1 cellular context compared by ENCODE assay signal in the genomic region with DNA sequence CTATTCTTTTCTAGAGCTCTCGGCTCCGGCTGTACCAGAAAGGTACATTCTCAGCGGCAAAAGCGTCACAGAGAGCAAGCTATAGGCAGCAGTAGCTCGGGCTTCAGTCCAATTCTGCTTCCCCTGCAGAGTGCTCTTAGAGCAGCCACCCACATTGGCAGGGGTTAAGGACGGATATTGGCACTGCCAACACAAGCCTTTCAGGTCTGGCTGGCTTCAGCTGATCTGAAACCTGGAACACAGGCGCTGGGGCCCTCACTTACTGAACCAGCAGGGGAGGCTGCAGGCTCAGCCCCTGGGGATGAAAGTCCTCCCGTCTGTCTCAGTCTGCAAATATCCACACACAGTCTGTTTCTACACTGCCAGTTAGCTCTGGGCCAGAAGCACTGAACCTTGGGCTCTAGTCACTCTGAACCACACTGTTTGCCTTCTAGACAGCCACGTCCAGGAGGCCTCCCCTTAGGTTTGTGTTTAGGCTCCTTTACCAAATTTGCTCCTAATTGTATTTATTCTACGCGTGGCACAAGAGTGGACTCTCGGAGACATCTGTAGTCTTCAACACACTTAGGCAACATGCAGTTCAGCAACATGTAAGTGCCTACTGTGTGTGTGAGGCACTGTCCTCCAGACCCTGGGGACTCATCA.
A peak's percentile ranks its signal among the peaks of the same experiment; 100 is the strongest.
TF ChIP-seq lines count a peak whose summit lies in the region.

No MANE protein-coding gene starts in this region.

TF ChIP-seq in HepG2, 621 proteins besides CTCF, POLR2A, EP300 and RAD21 (continued from another document and continues in another):
- TF ChIP-seq, protein P1, sequence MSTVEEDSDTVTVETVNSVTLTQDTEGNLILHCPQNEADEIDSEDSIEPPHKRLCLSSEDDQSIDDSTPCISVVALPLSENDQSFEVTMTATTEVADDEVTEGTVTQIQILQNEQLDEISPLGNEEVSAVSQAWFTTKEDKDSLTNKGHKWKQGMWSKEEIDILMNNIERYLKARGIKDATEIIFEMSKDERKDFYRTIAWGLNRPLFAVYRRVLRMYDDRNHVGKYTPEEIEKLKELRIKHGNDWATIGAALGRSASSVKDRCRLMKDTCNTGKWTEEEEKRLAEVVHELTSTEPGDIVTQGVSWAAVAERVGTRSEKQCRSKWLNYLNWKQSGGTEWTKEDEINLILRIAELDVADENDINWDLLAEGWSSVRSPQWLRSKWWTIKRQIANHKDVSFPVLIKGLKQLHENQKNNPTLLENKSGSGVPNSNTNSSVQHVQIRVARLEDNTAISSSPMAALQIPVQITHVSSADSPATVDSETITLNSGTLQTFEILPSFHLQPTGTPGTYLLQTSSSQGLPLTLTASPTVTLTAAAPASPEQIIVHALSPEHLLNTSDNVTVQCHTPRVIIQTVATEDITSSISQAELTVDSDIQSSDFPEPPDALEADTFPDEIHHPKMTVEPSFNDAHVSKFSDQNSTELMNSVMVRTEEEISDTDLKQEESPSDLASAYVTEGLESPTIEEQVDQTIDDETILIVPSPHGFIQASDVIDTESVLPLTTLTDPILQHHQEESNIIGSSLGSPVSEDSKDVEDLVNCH (CRISPR knock-in tag; IDR thresholded peaks at IDR 0.05) = no peak
- TF ChIP-seq, protein P2, sequence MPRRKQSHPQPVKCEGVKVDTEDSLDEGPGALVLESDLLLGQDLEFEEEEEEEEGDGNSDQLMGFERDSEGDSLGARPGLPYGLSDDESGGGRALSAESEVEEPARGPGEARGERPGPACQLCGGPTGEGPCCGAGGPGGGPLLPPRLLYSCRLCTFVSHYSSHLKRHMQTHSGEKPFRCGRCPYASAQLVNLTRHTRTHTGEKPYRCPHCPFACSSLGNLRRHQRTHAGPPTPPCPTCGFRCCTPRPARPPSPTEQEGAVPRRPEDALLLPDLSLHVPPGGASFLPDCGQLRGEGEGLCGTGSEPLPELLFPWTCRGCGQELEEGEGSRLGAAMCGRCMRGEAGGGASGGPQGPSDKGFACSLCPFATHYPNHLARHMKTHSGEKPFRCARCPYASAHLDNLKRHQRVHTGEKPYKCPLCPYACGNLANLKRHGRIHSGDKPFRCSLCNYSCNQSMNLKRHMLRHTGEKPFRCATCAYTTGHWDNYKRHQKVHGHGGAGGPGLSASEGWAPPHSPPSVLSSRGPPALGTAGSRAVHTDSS (CRISPR knock-in tag; conservative IDR thresholded peaks at IDR 0.05) = no peak
- TF ChIP-seq, protein P3, sequence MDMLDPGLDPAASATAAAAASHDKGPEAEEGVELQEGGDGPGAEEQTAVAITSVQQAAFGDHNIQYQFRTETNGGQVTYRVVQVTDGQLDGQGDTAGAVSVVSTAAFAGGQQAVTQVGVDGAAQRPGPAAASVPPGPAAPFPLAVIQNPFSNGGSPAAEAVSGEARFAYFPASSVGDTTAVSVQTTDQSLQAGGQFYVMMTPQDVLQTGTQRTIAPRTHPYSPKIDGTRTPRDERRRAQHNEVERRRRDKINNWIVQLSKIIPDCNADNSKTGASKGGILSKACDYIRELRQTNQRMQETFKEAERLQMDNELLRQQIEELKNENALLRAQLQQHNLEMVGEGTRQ (IDR thresholded peaks at IDR 0.05; ENCODE audit: low read depth, low read length) = no peak
- TF ChIP-seq, protein P3 (CRISPR knock-in tag; IDR thresholded peaks at IDR 0.05; ENCODE audit: borderline replicate concordance) = no peak
- TF ChIP-seq, protein P4, sequence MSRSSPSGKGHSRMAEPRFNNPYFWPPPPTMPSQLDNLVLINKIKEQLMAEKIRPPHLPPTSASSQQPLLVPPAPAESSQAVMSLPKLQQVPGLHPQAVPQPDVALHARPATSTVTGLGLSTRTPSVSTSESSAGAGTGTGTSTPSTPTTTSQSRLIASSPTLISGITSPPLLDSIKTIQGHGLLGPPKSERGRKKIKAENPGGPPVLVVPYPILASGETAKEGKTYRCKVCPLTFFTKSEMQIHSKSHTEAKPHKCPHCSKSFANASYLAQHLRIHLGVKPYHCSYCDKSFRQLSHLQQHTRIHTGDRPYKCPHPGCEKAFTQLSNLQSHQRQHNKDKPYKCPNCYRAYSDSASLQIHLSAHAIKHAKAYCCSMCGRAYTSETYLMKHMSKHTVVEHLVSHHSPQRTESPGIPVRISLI (CRISPR knock-in tag; IDR thresholded peaks at IDR 0.05; ENCODE audit: borderline replicate concordance) = peak; percentile 41; the same call in 1 of the 2 replicates
- TF ChIP-seq HOXA7 (CRISPR knock-in tag; IDR thresholded peaks at IDR 0.05) (no peak), MTA3 (CRISPR knock-in tag; IDR thresholded peaks at IDR 0.05) (no peak), ARNT (IDR thresholded peaks at IDR 0.05) (no peak), FOSL2 (CRISPR knock-in tag; IDR thresholded peaks at IDR 0.05) (peak; percentile 62; the same call in 1 of the 2 replicates), FOXO1 (CRISPR knock-in tag; IDR thresholded peaks at IDR 0.05) (peak; percentile 69), SMAD1 (CRISPR knock-in tag; IDR thresholded peaks at IDR 0.05; ENCODE audit: borderline replicate concordance, low read depth) (no peak), SRF (IDR thresholded peaks at IDR 0.05; ENCODE audit: low read depth, low read length) (no peak), ZSCAN31 (CRISPR knock-in tag; IDR thresholded peaks at IDR 0.05; ENCODE audit: low read depth) (peak; percentile 61; the same call in 1 of the 2 replicates), CCDC6 (CRISPR knock-in tag; IDR thresholded peaks at IDR 0.05) (peak; percentile 37; the same call in 1 of the 2 replicates), ZFP36 (IDR thresholded peaks at IDR 0.05; ENCODE audit: borderline replicate concordance, low read depth, low read length, partially characterized antibody) (no peak), ZSCAN12 (CRISPR knock-in tag; IDR thresholded peaks at IDR 0.05) (no peak), ZNF780A (CRISPR knock-in tag; IDR thresholded peaks at IDR 0.05) (no peak), BRCA1 (CRISPR knock-in tag; IDR thresholded peaks at IDR 0.05) (peak; percentile 29; the same call in 1 of the 2 replicates), FOXJ3 (CRISPR knock-in tag; IDR thresholded peaks at IDR 0.05; ENCODE audit: borderline replicate concordance) (peak; percentile 37; the same call in 1 of the 2 replicates), ZNF225 (CRISPR knock-in tag; IDR thresholded peaks at IDR 0.05) (no peak), ZFP37 (CRISPR knock-in tag; IDR thresholded peaks at IDR 0.05; ENCODE audit: borderline replicate concordance) (no peak), EZH2 (conservative IDR thresholded peaks at IDR 0.05; ENCODE audit: low read depth, low read length) (no peak), POGZ (CRISPR knock-in tag; IDR thresholded peaks at IDR 0.05) (peak; percentile 28; the same call in 1 of the 2 replicates), ZEB1 (IDR thresholded peaks at IDR 0.05; ENCODE audit: insufficient replicate concordance, low read depth) (no peak), ZNF616 (CRISPR knock-in tag; IDR thresholded peaks at IDR 0.05; ENCODE audit: low read depth) (no peak)
- TF ChIP-seq, protein P5, sequence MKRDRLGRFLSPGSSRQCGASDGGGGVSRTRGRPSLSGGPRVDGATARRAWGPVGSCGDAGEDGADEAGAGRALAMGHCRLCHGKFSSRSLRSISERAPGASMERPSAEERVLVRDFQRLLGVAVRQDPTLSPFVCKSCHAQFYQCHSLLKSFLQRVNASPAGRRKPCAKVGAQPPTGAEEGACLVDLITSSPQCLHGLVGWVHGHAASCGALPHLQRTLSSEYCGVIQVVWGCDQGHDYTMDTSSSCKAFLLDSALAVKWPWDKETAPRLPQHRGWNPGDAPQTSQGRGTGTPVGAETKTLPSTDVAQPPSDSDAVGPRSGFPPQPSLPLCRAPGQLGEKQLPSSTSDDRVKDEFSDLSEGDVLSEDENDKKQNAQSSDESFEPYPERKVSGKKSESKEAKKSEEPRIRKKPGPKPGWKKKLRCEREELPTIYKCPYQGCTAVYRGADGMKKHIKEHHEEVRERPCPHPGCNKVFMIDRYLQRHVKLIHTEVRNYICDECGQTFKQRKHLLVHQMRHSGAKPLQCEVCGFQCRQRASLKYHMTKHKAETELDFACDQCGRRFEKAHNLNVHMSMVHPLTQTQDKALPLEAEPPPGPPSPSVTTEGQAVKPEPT (CRISPR knock-in tag; IDR thresholded peaks at IDR 0.05; ENCODE audit: low read depth) = 0 out of 2 replicates have a peak, but pooled peaks have one; percentile 70
- TF ChIP-seq, protein P6, sequence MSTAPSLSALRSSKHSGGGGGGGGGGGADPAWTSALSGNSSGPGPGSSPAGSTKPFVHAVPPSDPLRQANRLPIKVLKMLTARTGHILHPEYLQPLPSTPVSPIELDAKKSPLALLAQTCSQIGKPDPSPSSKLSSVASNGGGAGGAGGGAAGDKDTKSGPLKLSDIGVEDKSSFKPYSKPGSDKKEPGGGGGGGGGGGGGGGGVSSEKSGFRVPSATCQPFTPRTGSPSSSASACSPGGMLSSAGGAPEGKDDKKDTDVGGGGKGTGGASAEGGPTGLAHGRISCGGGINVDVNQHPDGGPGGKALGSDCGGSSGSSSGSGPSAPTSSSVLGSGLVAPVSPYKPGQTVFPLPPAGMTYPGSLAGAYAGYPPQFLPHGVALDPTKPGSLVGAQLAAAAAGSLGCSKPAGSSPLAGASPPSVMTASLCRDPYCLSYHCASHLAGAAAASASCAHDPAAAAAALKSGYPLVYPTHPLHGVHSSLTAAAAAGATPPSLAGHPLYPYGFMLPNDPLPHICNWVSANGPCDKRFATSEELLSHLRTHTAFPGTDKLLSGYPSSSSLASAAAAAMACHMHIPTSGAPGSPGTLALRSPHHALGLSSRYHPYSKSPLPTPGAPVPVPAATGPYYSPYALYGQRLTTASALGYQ (CRISPR knock-in tag; IDR thresholded peaks at IDR 0.05) = no peak
- TF ChIP-seq, protein P7, sequence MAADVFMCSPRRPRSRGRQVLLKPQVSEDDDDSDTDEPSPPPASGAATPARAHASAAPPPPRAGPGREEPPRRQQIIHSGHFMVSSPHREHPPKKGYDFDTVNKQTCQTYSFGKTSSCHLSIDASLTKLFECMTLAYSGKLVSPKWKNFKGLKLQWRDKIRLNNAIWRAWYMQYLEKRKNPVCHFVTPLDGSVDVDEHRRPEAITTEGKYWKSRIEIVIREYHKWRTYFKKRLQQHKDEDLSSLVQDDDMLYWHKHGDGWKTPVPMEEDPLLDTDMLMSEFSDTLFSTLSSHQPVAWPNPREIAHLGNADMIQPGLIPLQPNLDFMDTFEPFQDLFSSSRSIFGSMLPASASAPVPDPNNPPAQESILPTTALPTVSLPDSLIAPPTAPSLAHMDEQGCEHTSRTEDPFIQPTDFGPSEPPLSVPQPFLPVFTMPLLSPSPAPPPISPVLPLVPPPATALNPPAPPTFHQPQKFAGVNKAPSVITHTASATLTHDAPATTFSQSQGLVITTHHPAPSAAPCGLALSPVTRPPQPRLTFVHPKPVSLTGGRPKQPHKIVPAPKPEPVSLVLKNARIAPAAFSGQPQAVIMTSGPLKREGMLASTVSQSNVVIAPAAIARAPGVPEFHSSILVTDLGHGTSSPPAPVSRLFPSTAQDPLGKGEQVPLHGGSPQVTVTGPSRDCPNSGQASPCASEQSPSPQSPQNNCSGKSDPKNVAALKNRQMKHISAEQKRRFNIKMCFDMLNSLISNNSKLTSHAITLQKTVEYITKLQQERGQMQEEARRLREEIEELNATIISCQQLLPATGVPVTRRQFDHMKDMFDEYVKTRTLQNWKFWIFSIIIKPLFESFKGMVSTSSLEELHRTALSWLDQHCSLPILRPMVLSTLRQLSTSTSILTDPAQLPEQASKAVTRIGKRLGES (CRISPR knock-in tag; IDR thresholded peaks at IDR 0.05; ENCODE audit: borderline replicate concordance) = no peak
- TF ChIP-seq, protein P8, sequence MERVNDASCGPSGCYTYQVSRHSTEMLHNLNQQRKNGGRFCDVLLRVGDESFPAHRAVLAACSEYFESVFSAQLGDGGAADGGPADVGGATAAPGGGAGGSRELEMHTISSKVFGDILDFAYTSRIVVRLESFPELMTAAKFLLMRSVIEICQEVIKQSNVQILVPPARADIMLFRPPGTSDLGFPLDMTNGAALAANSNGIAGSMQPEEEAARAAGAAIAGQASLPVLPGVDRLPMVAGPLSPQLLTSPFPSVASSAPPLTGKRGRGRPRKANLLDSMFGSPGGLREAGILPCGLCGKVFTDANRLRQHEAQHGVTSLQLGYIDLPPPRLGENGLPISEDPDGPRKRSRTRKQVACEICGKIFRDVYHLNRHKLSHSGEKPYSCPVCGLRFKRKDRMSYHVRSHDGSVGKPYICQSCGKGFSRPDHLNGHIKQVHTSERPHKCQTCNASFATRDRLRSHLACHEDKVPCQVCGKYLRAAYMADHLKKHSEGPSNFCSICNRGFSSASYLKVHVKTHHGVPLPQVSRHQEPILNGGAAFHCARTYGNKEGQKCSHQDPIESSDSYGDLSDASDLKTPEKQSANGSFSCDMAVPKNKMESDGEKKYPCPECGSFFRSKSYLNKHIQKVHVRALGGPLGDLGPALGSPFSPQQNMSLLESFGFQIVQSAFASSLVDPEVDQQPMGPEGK (CRISPR knock-in tag; IDR thresholded peaks at IDR 0.05) = peak; percentile 28; the same call in 1 of the 2 replicates
- TF ChIP-seq, protein P9, sequence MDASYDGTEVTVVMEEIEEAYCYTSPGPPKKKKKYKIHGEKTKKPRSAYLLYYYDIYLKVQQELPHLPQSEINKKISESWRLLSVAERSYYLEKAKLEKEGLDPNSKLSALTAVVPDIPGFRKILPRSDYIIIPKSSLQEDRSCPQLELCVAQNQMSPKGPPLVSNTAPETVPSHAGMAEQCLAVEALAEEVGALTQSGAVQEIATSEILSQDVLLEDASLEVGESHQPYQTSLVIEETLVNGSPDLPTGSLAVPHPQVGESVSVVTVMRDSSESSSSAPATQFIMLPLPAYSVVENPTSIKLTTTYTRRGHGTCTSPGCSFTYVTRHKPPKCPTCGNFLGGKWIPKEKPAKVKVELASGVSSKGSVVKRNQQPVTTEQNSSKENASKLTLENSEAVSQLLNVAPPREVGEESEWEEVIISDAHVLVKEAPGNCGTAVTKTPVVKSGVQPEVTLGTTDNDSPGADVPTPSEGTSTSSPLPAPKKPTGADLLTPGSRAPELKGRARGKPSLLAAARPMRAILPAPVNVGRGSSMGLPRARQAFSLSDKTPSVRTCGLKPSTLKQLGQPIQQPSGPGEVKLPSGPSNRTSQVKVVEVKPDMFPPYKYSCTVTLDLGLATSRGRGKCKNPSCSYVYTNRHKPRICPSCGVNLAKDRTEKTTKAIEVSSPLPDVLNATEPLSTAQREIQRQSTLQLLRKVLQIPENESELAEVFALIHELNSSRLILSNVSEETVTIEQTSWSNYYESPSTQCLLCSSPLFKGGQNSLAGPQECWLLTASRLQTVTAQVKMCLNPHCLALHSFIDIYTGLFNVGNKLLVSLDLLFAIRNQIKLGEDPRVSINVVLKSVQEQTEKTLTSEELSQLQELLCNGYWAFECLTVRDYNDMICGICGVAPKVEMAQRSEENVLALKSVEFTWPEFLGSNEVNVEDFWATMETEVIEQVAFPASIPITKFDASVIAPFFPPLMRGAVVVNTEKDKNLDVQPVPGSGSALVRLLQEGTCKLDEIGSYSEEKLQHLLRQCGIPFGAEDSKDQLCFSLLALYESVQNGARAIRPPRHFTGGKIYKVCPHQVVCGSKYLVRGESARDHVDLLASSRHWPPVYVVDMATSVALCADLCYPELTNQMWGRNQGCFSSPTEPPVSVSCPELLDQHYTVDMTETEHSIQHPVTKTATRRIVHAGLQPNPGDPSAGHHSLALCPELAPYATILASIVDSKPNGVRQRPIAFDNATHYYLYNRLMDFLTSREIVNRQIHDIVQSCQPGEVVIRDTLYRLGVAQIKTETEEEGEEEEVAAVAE (CRISPR knock-in tag; IDR thresholded peaks at IDR 0.05; ENCODE audit: borderline replicate concordance) = no peak
